In the genomic region with DNA sequence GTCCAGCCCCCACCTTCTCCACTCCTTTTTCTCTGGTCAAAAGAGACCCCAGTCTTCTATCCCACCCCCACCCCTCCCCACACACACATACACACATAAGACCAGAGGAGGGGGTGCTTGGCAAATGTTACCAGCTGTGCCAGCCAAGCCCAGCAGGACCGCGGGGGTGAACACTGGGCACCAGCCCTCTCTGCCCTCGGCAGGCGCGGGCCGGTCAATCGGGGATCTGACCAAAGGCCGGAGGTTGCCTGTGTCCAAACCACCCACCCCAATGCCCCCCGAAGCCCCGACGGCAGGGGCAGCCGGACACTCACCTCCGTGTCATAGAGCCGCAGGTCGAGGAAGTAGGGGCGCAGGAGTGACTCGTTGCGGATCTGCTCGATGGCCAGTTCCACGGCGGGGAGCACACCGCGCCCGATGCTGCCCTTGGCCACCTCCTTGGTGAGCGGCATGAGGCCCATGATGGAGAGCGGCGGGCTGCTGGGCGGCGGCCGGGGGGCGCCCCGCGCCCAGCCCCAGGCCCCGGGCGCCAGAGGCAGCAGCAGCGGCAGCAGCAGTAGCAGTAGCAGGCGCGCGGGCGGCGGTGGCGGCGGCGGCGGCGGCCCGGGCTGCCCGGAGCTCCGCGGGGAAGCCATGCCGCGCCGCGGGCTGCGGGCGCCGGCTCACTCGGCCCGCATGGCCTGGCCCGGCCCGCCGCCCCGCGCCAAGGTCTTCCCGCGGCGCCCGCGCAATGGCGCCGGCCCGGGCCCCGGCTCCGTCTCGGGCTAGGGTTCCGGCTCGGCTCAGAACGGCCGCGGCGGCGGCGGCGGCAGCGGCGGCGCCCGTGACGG, we compare ENCODE assay signal across 11 cellular contexts. TPM values are rescaled to one million over a fixed set of nuclear protein-coding genes. Genes with fewer than 3 reads are reported as not detected.
DNase-seq lines count a peak whose midpoint lies in the region; ATAC-seq and TF ChIP-seq lines count a peak whose summit lies in the region.
"Had no signal": no experiment of that assay in that cellular context is flagged by ENCODE, and none has a peak within 500 bp of the region (broad histone marks: within the 10 kb centered on the region; RNA-seq: fewer than 3 reads in every experiment).

No MANE protein-coding gene starts in this region.

- no peaks in the 10 kb centered on the region for H3K36me3 Mint-ChIP-seq in activated T-cell treated with anti-CD3 and anti-CD28 coated beads, Interleukin-2, amount 50 U/mL, for 24 hours (ENCODE audit: low read depth)
- H3K36me3 Mint-ChIP-seq: CD8-positive, alpha-beta T cell had no signal

- peak; percentile 21 to 28 for DNase-seq in activated T-cell treated with anti-CD3 and anti-CD28 coated beads, Interleukin-2, amount 50 U/mL, for 48 hours
- DNase-seq in activated T-cell treated with anti-CD3 and anti-CD28 coated beads, Interleukin-2, amount 50 U/mL, for 24 hours = no peak
- DNase-seq in WERI-Rb-1 = peak; percentile 40
- no peak for DNase-seq in stomach
- DNase-seq in T-helper 9 cell = no peak
- DNase-seq in NCI-H2029 treated with DMSO at 0.1 percent for 48 hours (lab: John Stamatoyannopoulos, UW) = no peak
- DNase-seq: CD8-positive, alpha-beta T cell; OCI-M1 had no signal

- WGBS in stomach, 5 donors = 3 to 12% (median 5%) methylated on average over 23 to 89 of the region's 89 CpGs

- no peak overlapping the region for H3K9ac ChIP-seq in iPS-18a (ENCODE audit: low read length)
- H3K9ac ChIP-seq: KMS-11 had no signal

- H3K4me1 Mint-ChIP-seq in activated T-cell treated with anti-CD3 and anti-CD28 coated beads, Interleukin-2, amount 50 U/mL, for 24 hours (ENCODE audit: low read depth) = peaks cover 12% of the 10 kb centered on the region

- H3K4me3 Mint-ChIP-seq in activated T-cell treated with anti-CD3 and anti-CD28 coated beads, Interleukin-2, amount 50 U/mL, for 24 hours = no peak overlapping the region
- H3K4me3 Mint-ChIP-seq: CD8-positive, alpha-beta T cell had no signal

- intact Hi-C loops in stomach (cut with DNase I; ENCODE audit: low total_unique reads) = no loop called here

- peak overlapping the region; percentile 77 for H3K27ac ChIP-seq in WERI-Rb-1
- H3K27ac ChIP-seq in iPS-18a (ENCODE audit: low read length) = no peak overlapping the region
- no peak overlapping the region for H3K27ac ChIP-seq in stomach
- H3K27ac ChIP-seq: KMS-11 had no signal

- TF ChIP-seq EP300 in stomach (IDR thresholded peaks at IDR 0.05) = no peak

- H3K27me3 Mint-ChIP-seq in activated T-cell treated with anti-CD3 and anti-CD28 coated beads, Interleukin-2, amount 50 U/mL, for 24 hours = peaks cover 67% of the 10 kb centered on the region

- no peak for TF ChIP-seq POLR2A in stomach (IDR thresholded peaks at IDR 0.05)

- H3K4me3 ChIP-seq in WERI-Rb-1 (ENCODE audit: low read depth, low read length) (peak overlapping the region; percentile 67), iPS-18a (ENCODE audit: low read length) (peak overlapping the region; percentile 54), stomach (peak overlapping the region; percentile 39 to 52 (median 43))

- H3K4me1 ChIP-seq in iPS-18a (ENCODE audit: control insufficient read depth, low read depth, low read length) (no peaks in the 10 kb centered on the region), stomach (peaks cover 17 to 30% (median 24%) of the 10 kb centered on the region in 4 donors)

- H3K36me3 ChIP-seq in WERI-Rb-1 (no peaks in the 10 kb centered on the region), iPS-18a (ENCODE audit: control insufficient read depth, low read depth, low read length) (no peaks in the 10 kb centered on the region), stomach (no peaks in the 10 kb centered on the region)

- H3K27ac Mint-ChIP-seq in activated T-cell treated with anti-CD3 and anti-CD28 coated beads, Interleukin-2, amount 50 U/mL, for 24 hours = no peak overlapping the region
- H3K27ac Mint-ChIP-seq: CD8-positive, alpha-beta T cell had no signal

- TF ChIP-seq CTCF in WERI-Rb-1 (IDR thresholded peaks at IDR 0.05; ENCODE audit: low read depth, low read length) (no peak), stomach (IDR thresholded peaks at IDR 0.05) (no peak)

- no peaks in the 10 kb centered on the region for H3K9me3 Mint-ChIP-seq in activated T-cell treated with anti-CD3 and anti-CD28 coated beads, Interleukin-2, amount 50 U/mL, for 24 hours
- H3K9me3 Mint-ChIP-seq: CD8-positive, alpha-beta T cell had no signal

- no peaks in the 10 kb centered on the region for H3K9me3 ChIP-seq in WERI-Rb-1 (ENCODE audit: severe bottlenecking)
- no peaks in the 10 kb centered on the region for H3K9me3 ChIP-seq in iPS-18a (ENCODE audit: control insufficient read depth, low read depth, low read length)
- no peaks in the 10 kb centered on the region for H3K9me3 ChIP-seq in stomach

- no peaks in the 10 kb centered on the region for H3K27me3 ChIP-seq in WERI-Rb-1 (ENCODE audit: insufficient read depth, low read depth, severe bottlenecking)
- H3K27me3 ChIP-seq in iPS-18a (ENCODE audit: control insufficient read depth, insufficient read depth, low read length) = peaks cover 79% of the 10 kb centered on the region
- H3K27me3 ChIP-seq in stomach = peaks cover 26 to 94% (median 64%) of the 10 kb centered on the region in 3 donors

- ATAC-seq in HG02763 (IDR thresholded peaks at IDR 0.05; ENCODE audit: unreplicated experiment) = no peak
- ATAC-seq: CD8-positive, alpha-beta T cell had no signal

RNA-seq across cellular contexts. Expression of a gene that starts 0.4 kb away (rescaled TPM):
- under 1 TPM in 1 of 5 donors, not detected in 4; 0.55 TPM for total RNA-seq in stomach
- under 1 TPM in 2 of 3 donors, not detected in 1; 0.06 to 0.08 TPM for polyA plus RNA-seq in stomach
- total RNA-seq: CD8-positive, alpha-beta T cell had no signal

Comparison
In these comparisons a context has a peak if more than half of its experiments do, and no peak if none do; other contexts are left out.
1. DNase-seq: peak in activated T-cell treated with anti-CD3 and anti-CD28 coated beads, Interleukin-2, amount 50 U/mL, for 48 hours (2 of 2) and WERI-Rb-1 (single experiment); none in activated T-cell treated with anti-CD3 and anti-CD28 coated beads, Interleukin-2, amount 50 U/mL, for 24 hours (single experiment), stomach (single experiment), T-helper 9 cell (single experiment) and NCI-H2029 treated with DMSO at 0.1 percent for 48 hours (single experiment).
2. Peak in every context shown above with its lines, with median percentiles within 50 percentile points of each other: H3K4me3 ChIP-seq.